Comparison of ENCODE assay signal across 14 cellular contexts in genomic region chr13:87798536-87798935, GRCh38.
"Had no signal": no experiment of that assay in that cellular context is flagged by ENCODE, and none has a peak within 500 bp of the region (broad histone marks: within the 10 kb centered on the region; RNA-seq: fewer than 3 reads in every experiment).

No MANE protein-coding gene starts in this region.

- DNase-seq: activated CD4-positive, alpha-beta T cell treated with anti-CD3 and anti-CD28 coated beads, Interleukin-2, amount 10 ng/mL, durations not matched to agents 7 days and 5 days; activated CD8-positive, alpha-beta memory T cell treated with anti-CD3 and anti-CD28 coated beads, Interleukin-2, amount 50 U/mL, for 48 hours; activated gamma-delta T cell; activated T-cell treated with anti-CD3 and anti-CD28 coated beads, Interleukin-2, amount 50 U/mL, for 72 hours; islet precursor cell; right cardiac atrium; stimulated activated CD4-positive, alpha-beta T cell treated with anti-CD3 and anti-CD28 coated beads, Interleukin-4, amount 100 ng/mL, for 24 hours; stimulated activated naive CD4-positive, alpha-beta T cell treated with Interleukin-2 at 50 U/mL for 16 hours; transverse colon had no signal

- H3K27ac ChIP-seq: cardiac muscle cell, hepatocyte, prostate gland, skin epidermis, transverse colon, vagina had no signal
